8 cellular contexts compared by ENCODE assay signal in the genomic region with DNA sequence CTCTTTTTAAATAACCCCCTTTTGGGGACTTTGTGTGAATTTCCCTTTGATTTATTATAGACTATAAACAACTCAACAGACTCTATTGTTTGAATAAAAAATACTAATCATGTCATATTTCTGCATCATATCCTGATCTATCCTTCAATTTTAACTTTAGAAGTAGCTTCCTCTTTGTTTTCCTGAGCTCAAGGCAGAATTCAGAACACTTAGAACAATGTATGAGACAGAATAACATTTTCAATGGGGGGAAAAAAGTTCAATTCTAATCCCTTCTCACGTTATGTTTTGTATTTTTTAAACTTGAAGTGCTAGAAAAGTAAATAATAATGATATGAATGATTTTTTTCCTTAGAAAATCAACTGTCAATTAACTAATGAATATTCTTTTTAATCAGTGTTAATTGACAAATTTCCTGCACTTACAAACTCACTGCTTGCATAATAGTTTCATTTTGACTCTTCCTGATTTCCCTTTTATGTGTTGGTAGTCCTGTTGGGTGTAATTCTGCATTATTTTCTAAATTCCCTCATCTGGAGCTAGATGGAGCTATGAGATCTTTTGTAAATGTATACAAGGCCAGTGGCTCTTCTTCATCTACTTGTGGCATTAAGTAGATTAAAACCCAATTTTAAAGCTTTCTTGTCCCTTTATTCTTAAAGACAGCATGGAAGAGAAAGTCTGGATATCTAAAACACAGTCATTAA.
DNase-seq lines count a peak whose midpoint lies in the region; ATAC-seq lines count a peak whose summit lies in the region.

No MANE protein-coding gene starts in this region.

- H3K36me3 ChIP-seq in adipocyte (ENCODE audit: control insufficient read depth, insufficient read depth, low read length, severe bottlenecking), result no peaks in the 10 kb centered on the region

- no peaks in the 10 kb centered on the region for H3K9me3 ChIP-seq in adipocyte (ENCODE audit: control insufficient read depth, low read length)

- ATAC-seq in GM21723 (IDR thresholded peaks at IDR 0.05; ENCODE audit: unreplicated experiment), result no peak
- no peak for ATAC-seq in GM19467 (IDR thresholded peaks at IDR 0.05; ENCODE audit: unreplicated experiment)

- DNase-seq in DMS153 (lab: John Stamatoyannopoulos, UW), result peak; percentile 33
- peak; percentile 34 for DNase-seq in M059J (ENCODE audit: low read depth)
- DNase-seq in adipocyte (ENCODE audit: low read depth), result peak; percentile 67
- DNase-seq in kidney tubule cell (ENCODE audit: low spot score), result peak; percentile 52
- no peak for DNase-seq in COLO668 (lab: John Stamatoyannopoulos, UW; ENCODE audit: unreplicated experiment)
- no peak for DNase-seq in GM19240 (ENCODE audit: insufficient read length, low spot score)

- peaks cover 26% of the 10 kb centered on the region for H3K4me1 ChIP-seq in adipocyte (ENCODE audit: control insufficient read depth, insufficient read depth, low read length)

- H3K4me3 ChIP-seq in adipocyte (ENCODE audit: low read length), result no peak overlapping the region

- no peaks in the 10 kb centered on the region for H3K27me3 ChIP-seq in adipocyte (replicated peaks; ENCODE audit: control insufficient read depth, insufficient read depth, low read length)

- no peak overlapping the region for H3K9ac ChIP-seq in adipocyte (ENCODE audit: low read length)

Comparison
In these comparisons a context has a peak if more than half of its experiments do, and no peak if none do; other contexts are left out.
1. DNase-seq: peak in DMS153 (single experiment), M059J (single experiment), adipocyte (single experiment) and kidney tubule cell (single experiment); none in COLO668 (single experiment) and GM19240 (single experiment).